In genomic region chr22:45477366-45478107, GRCh38 we compare ENCODE assay signal across 1 cellular context.
TF ChIP-seq lines count a peak whose summit lies in the region.

No MANE protein-coding gene starts in this region.

TF ChIP-seq in HepG2, 621 proteins besides CTCF, POLR2A, EP300 and RAD21 (continued from another document):
- TF ChIP-seq, protein P1, sequence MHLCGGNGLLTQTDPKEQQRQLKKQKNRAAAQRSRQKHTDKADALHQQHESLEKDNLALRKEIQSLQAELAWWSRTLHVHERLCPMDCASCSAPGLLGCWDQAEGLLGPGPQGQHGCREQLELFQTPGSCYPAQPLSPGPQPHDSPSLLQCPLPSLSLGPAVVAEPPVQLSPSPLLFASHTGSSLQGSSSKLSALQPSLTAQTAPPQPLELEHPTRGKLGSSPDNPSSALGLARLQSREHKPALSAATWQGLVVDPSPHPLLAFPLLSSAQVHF (CRISPR knock-in tag; IDR thresholded peaks at IDR 0.05) = no peak
- TF ChIP-seq CEBPB (IDR thresholded peaks at IDR 0.05; ENCODE audit: borderline replicate concordance, low read depth, low read length) (no peak), KMT2B (CRISPR knock-in tag; IDR thresholded peaks at IDR 0.05) (no peak), NCOR1 (IDR thresholded peaks at IDR 0.05; ENCODE audit: borderline replicate concordance, low read length) (no peak), ZNF546 (CRISPR knock-in tag; conservative IDR thresholded peaks at IDR 0.05) (no peak), ZMYM2 (CRISPR knock-in tag; IDR thresholded peaks at IDR 0.05) (0 out of 2 replicates have a peak, but pooled peaks have one; percentile 37), ZMYM3 (CRISPR knock-in tag; IDR thresholded peaks at IDR 0.05) (peak; percentile 83), FOXJ3 (CRISPR knock-in tag; IDR thresholded peaks at IDR 0.05; ENCODE audit: borderline replicate concordance) (0 out of 2 replicates have a peak, but pooled peaks have one; percentile 4), KAT2B (IDR thresholded peaks at IDR 0.05; ENCODE audit: borderline replicate concordance, low read depth, low read length) (no peak), CHD4 (IDR thresholded peaks at IDR 0.05; ENCODE audit: borderline replicate concordance, low read length) (peak; percentile 76; the same call in 1 of the 2 replicates)
- TF ChIP-seq, protein P2, sequence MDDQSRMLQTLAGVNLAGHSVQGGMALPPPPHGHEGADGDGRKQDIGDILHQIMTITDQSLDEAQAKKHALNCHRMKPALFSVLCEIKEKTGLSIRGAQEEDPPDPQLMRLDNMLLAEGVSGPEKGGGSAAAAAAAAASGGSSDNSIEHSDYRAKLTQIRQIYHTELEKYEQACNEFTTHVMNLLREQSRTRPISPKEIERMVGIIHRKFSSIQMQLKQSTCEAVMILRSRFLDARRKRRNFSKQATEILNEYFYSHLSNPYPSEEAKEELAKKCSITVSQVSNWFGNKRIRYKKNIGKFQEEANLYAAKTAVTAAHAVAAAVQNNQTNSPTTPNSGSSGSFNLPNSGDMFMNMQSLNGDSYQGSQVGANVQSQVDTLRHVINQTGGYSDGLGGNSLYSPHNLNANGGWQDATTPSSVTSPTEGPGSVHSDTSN (CRISPR knock-in tag; IDR thresholded peaks at IDR 0.05; ENCODE audit: borderline replicate concordance) = no peak
- TF ChIP-seq, protein P3, sequence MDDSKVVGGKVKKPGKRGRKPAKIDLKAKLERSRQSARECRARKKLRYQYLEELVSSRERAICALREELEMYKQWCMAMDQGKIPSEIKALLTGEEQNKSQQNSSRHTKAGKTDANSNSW (CRISPR knock-in tag; IDR thresholded peaks at IDR 0.05; ENCODE audit: borderline replicate concordance) = no peak
TF ChIP-seq in HepG2: peak in this region for 7.
